Comparison of ENCODE assay signal across 12 cellular contexts in genomic region chr17:76273923-76274558, GRCh38. TPM values are rescaled to one million over a fixed set of nuclear protein-coding genes. Genes with fewer than 3 reads are reported as not detected.
A peak's percentile ranks its signal among the peaks of the same experiment; 100 is the strongest.
DNase-seq lines count a peak whose midpoint lies in the region; ATAC-seq, FAIRE-seq and TF ChIP-seq lines count a peak whose summit lies in the region.
"Had no signal": no experiment of that assay in that cellular context is flagged by ENCODE, and none has a peak within 500 bp of the region (broad histone marks: within the 10 kb centered on the region; RNA-seq: fewer than 3 reads in every experiment).

No MANE protein-coding gene starts in this region.

- no peaks in the 10 kb centered on the region for H3K9me3 ChIP-seq in kidney (ENCODE audit: control insufficient read depth in 1 of 2, low read length in 2 of 2)
- H3K9me3 ChIP-seq: vagina had no signal

- peak overlapping the region; percentile 83 to 85 for H3K4me3 Mint-ChIP-seq in activated T-cell treated with anti-CD3 and anti-CD28 coated beads, Interleukin-2, amount 50 U/mL, for 72 hours
- H3K4me3 Mint-ChIP-seq in activated T-cell treated with anti-CD3 and anti-CD28 coated beads, Interleukin-2, amount 50 U/mL, for 4 hours, result no peak overlapping the region
- no peak overlapping the region for H3K4me3 Mint-ChIP-seq in stimulated activated naive CD8-positive, alpha-beta T cell treated with anti-CD3 and anti-CD28 coated beads, Interleukin-15, Interleukin-2, amounts not matched to agents 100 ng/mL and 50 ng/mL, for 24 hours

- no peaks in the 10 kb centered on the region for H3K9me3 Mint-ChIP-seq in activated T-cell treated with anti-CD3 and anti-CD28 coated beads, Interleukin-2, amount 50 U/mL, for 72 hours
- H3K9me3 Mint-ChIP-seq in activated T-cell treated with anti-CD3 and anti-CD28 coated beads, Interleukin-2, amount 50 U/mL, for 4 hours, result no peaks in the 10 kb centered on the region
- no peaks in the 10 kb centered on the region for H3K9me3 Mint-ChIP-seq in stimulated activated naive CD8-positive, alpha-beta T cell treated with anti-CD3 and anti-CD28 coated beads, Interleukin-15, Interleukin-2, amounts not matched to agents 100 ng/mL and 50 ng/mL, for 24 hours
- H3K9me3 Mint-ChIP-seq: activated T-helper 17 cell treated with anti-CD3 and anti-CD28 coated beads, Interleukin-2, amount 50 U/mL, for 72 hours had no signal

- peaks cover 2 to 5% of the 10 kb centered on the region in 2 donors for H3K36me3 Mint-ChIP-seq in activated T-cell treated with anti-CD3 and anti-CD28 coated beads, Interleukin-2, amount 50 U/mL, for 72 hours (ENCODE audit: insufficient read depth in 2 of 2)
- H3K36me3 Mint-ChIP-seq in activated T-cell treated with anti-CD3 and anti-CD28 coated beads, Interleukin-2, amount 50 U/mL, for 4 hours (ENCODE audit: insufficient read depth), result peaks cover 1% of the 10 kb centered on the region
- peaks cover 21% of the 10 kb centered on the region for H3K36me3 Mint-ChIP-seq in stimulated activated naive CD8-positive, alpha-beta T cell treated with anti-CD3 and anti-CD28 coated beads, Interleukin-15, Interleukin-2, amounts not matched to agents 100 ng/mL and 50 ng/mL, for 24 hours (ENCODE audit: low read depth)

- peak overlapping the region; percentile 43 for H3K27ac Mint-ChIP-seq in activated T-cell treated with anti-CD3 and anti-CD28 coated beads, Interleukin-2, amount 50 U/mL, for 72 hours
- peak overlapping the region; percentile 67 for H3K27ac Mint-ChIP-seq in stimulated activated naive CD8-positive, alpha-beta T cell treated with anti-CD3 and anti-CD28 coated beads, Interleukin-15, Interleukin-2, amounts not matched to agents 100 ng/mL and 50 ng/mL, for 24 hours

- H3K9ac ChIP-seq in kidney (ENCODE audit: low read length in 2 of 2), result no peak overlapping the region

- H3K4me1 Mint-ChIP-seq in activated T-cell treated with anti-CD3 and anti-CD28 coated beads, Interleukin-2, amount 50 U/mL, for 72 hours (ENCODE audit: low read depth), result peaks cover 84% of the 10 kb centered on the region
- peaks cover 60% of the 10 kb centered on the region for H3K4me1 Mint-ChIP-seq in activated T-cell treated with anti-CD3 and anti-CD28 coated beads, Interleukin-2, amount 50 U/mL, for 4 hours (ENCODE audit: low read depth)
- peaks cover 74% of the 10 kb centered on the region for H3K4me1 Mint-ChIP-seq in stimulated activated naive CD8-positive, alpha-beta T cell treated with anti-CD3 and anti-CD28 coated beads, Interleukin-15, Interleukin-2, amounts not matched to agents 100 ng/mL and 50 ng/mL, for 24 hours (ENCODE audit: low read depth)

- intact Hi-C loops in kidney (cut with DNase I), result no loop called here

- H3K27me3 Mint-ChIP-seq in activated T-cell treated with anti-CD3 and anti-CD28 coated beads, Interleukin-2, amount 50 U/mL, for 72 hours (ENCODE audit: low read depth), result no peaks in the 10 kb centered on the region
- H3K27me3 Mint-ChIP-seq in activated T-cell treated with anti-CD3 and anti-CD28 coated beads, Interleukin-2, amount 50 U/mL, for 4 hours (ENCODE audit: low read depth), result no peaks in the 10 kb centered on the region
- no peaks in the 10 kb centered on the region for H3K27me3 Mint-ChIP-seq in stimulated activated naive CD8-positive, alpha-beta T cell treated with anti-CD3 and anti-CD28 coated beads, Interleukin-15, Interleukin-2, amounts not matched to agents 100 ng/mL and 50 ng/mL, for 24 hours
- H3K27me3 Mint-ChIP-seq: activated T-helper 17 cell treated with anti-CD3 and anti-CD28 coated beads, Interleukin-2, amount 50 U/mL, for 72 hours had no signal

- peaks cover 15 to 19% of the 10 kb centered on the region in 2 donors for H3K4me1 ChIP-seq in kidney (ENCODE audit: control insufficient read depth in 1 of 2, insufficient read depth in 1 of 2, low read depth in 1 of 2, low read length in 2 of 2)

- TF ChIP-seq CTCF in VCaP (conservative IDR thresholded peaks at IDR 0.05) (no peak), kidney (IDR thresholded peaks at IDR 0.05; ENCODE audit: borderline replicate concordance, extremely low read depth, insufficient read depth) (no peak)

- peak overlapping the region; percentile 36 for H3K27ac ChIP-seq in VCaP
- H3K27ac ChIP-seq in kidney (ENCODE audit: low read depth in 2 of 2, low read length in 2 of 2), result no peak overlapping the region
- H3K27ac ChIP-seq: vagina had no signal

- no peak for ATAC-seq in activated T-cell treated with anti-CD3 and anti-CD28 coated beads, Interleukin-2, amount 50 U/mL, for 72 hours (replicated peaks in 1 of 2)
- no peak for ATAC-seq in activated T-cell treated with anti-CD3 and anti-CD28 coated beads, Interleukin-2, amount 50 U/mL, for 4 hours
- ATAC-seq: activated T-helper 17 cell treated with anti-CD3 and anti-CD28 coated beads, Interleukin-2, amount 50 U/mL, for 72 hours had no signal

- H3K4me3 ChIP-seq in kidney (ENCODE audit: low read length in 2 of 2), result no peak overlapping the region
- H3K4me3 ChIP-seq: smooth muscle cell, vagina had no signal

- peak in 1 of 2 donors; percentile 57 for DNase-seq in activated T-cell treated with anti-CD3 and anti-CD28 coated beads, Interleukin-2, amount 50 U/mL, for 72 hours
- DNase-seq in activated T-cell treated with anti-CD3 and anti-CD28 coated beads, Interleukin-2, amount 50 U/mL, for 4 hours, result no peak
- peak; percentile 67 for DNase-seq in kidney
- DNase-seq in NCI-H1105 treated with DMSO at 0.1 percent for 48 hours (lab: John Stamatoyannopoulos, UW), result no peak
- DNase-seq in NCI-H1092 treated with DMSO at 0.1 percent for 48 hours (lab: John Stamatoyannopoulos, UW), result no peak
- DNase-seq in AG08396 (ENCODE audit: low spot score), result no peak

- no peaks in the 10 kb centered on the region for H3K36me3 ChIP-seq in kidney (ENCODE audit: control insufficient read depth in 1 of 2, insufficient read depth in 2 of 2, low read length in 2 of 2)

- no peak for FAIRE-seq in kidney (lab: Jason Lieb, UNC)
- FAIRE-seq: G401.6 had no signal

RNA-seq across cellular contexts. Expression of gene UBALD2, which starts 8.9 kb away (rescaled TPM):
- total RNA-seq in activated T-cell treated with anti-CD3 and anti-CD28 coated beads, Interleukin-2, amount 50 U/mL, for 72 hours, result 100 to 1,000 TPM; 629 to 707 TPM
- total RNA-seq in activated T-cell treated with anti-CD3 and anti-CD28 coated beads, Interleukin-2, amount 50 U/mL, for 4 hours, result 100 to 1,000 TPM; 162 to 196 (median 186) TPM
- 54.3 TPM for total RNA-seq in kidney
- polyA plus RNA-seq in kidney (ENCODE audit: insufficient read depth, low read depth, low replicate concordance), result 59.1 TPM

RNA-seq across cellular contexts. Expression of gene RNF157, which starts 33.7 kb away (rescaled TPM):
- total RNA-seq in activated T-cell treated with anti-CD3 and anti-CD28 coated beads, Interleukin-2, amount 50 U/mL, for 72 hours, result 100 to 1,000 TPM in 1 of 2 donors, 10 to 100 TPM in 1; 91.9 to 100 TPM
- total RNA-seq in activated T-cell treated with anti-CD3 and anti-CD28 coated beads, Interleukin-2, amount 50 U/mL, for 4 hours, result 10 to 100 TPM; 13.3 to 16.7 (median 14.9) TPM
- 4.8 TPM for total RNA-seq in kidney
- polyA plus RNA-seq in kidney (ENCODE audit: insufficient read depth, low read depth, low replicate concordance), result 12.4 TPM

RNA-seq across cellular contexts. Expression of gene QRICH2, which starts 34.0 kb away (rescaled TPM):
- 1 to 10 TPM; 3.1 to 4.5 TPM for total RNA-seq in activated T-cell treated with anti-CD3 and anti-CD28 coated beads, Interleukin-2, amount 50 U/mL, for 72 hours
- total RNA-seq in activated T-cell treated with anti-CD3 and anti-CD28 coated beads, Interleukin-2, amount 50 U/mL, for 4 hours, result 1 to 10 TPM; 1.1 to 2.1 (median 1.2) TPM
- total RNA-seq in kidney, result 2.0 TPM
- 2.5 TPM for polyA plus RNA-seq in kidney (ENCODE audit: insufficient read depth, low read depth, low replicate concordance)

Comparison
In these comparisons a context has a peak if more than half of its experiments do, and no peak if none do; other contexts are left out.
1. H3K4me3 Mint-ChIP-seq: peak in activated T-cell treated with anti-CD3 and anti-CD28 coated beads, Interleukin-2, amount 50 U/mL, for 72 hours (2 of 2); none in activated T-cell treated with anti-CD3 and anti-CD28 coated beads, Interleukin-2, amount 50 U/mL, for 4 hours (single experiment) and stimulated activated naive CD8-positive, alpha-beta T cell treated with anti-CD3 and anti-CD28 coated beads, Interleukin-15, Interleukin-2, amounts not matched to agents 100 ng/mL and 50 ng/mL, for 24 hours (single experiment).
2. RNA of gene RNF157, which starts 33.7 kb away (total RNA-seq): 91.9 to 100 TPM in activated T-cell treated with anti-CD3 and anti-CD28 coated beads, Interleukin-2, amount 50 U/mL, for 72 hours; 13.3 to 16.7 TPM in activated T-cell treated with anti-CD3 and anti-CD28 coated beads, Interleukin-2, amount 50 U/mL, for 4 hours and 4.8 TPM in kidney (single experiment); every median in the first group is over 4 times any median in the second.